In genomic region chr3:168472811-168473210, GRCh38 we compare ENCODE assay signal across 5 cellular contexts.
"Had no signal": no experiment of that assay in that cellular context is flagged by ENCODE, and none has a peak within 500 bp of the region (broad histone marks: within the 10 kb centered on the region; RNA-seq: fewer than 3 reads in every experiment).

No MANE protein-coding gene starts in this region.

- H3K36me3 ChIP-seq: HAP-1 had no signal

- DNase-seq: GM23248, GOT3, H7 had no signal

- H3K27me3 Mint-ChIP-seq: IgD-negative memory B cell had no signal

- H3K27ac ChIP-seq: GM23248 had no signal

- H3K4me3 ChIP-seq: GM23248, HAP-1 had no signal

- H3K36me3 Mint-ChIP-seq: IgD-negative memory B cell had no signal

- H3K9ac ChIP-seq: GM23248 had no signal

- H3K9me3 Mint-ChIP-seq: IgD-negative memory B cell had no signal

- H3K4me3 Mint-ChIP-seq: IgD-negative memory B cell had no signal

- H3K9me3 ChIP-seq: HAP-1 had no signal

- H3K27ac Mint-ChIP-seq: IgD-negative memory B cell had no signal

- H3K4me1 Mint-ChIP-seq: IgD-negative memory B cell had no signal
